ENCODE assay signal across 8 cellular contexts in the genomic region with DNA sequence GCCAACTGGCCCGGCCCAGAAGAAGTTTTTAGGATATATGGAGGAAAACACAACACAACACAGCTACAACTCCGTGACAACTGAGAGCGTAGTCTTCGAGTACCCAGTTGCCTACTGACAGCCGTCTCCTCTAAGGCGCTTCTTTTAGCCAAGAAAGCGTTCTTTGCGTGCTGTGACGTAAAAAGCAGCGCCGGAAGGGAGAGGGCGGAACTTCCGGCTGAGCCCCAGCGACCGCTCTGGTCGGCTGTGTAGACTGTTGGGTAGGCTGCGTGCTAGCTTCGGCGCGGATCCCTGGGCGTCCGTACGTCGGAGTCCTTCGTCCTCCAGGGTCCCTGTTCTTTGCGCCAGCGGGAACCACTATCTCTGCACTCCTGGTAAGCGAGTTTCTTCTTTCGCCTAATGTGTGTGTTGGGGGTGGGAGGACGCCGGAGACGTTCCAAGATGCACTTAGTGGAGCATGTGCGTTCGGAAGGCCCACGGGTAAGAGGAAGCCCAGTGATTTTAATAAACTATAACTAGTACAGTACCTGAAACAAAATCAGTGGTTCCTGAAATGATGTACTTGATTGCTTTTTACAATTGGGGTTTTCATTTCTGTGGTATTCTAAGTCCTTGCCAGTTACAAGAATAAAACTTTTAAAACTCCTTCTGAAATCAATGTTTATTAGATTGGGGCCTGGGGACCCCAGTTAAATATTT. TPM values are rescaled to one million over a fixed set of nuclear protein-coding genes. Genes with fewer than 3 reads are reported as not detected.
DNase-seq lines count a peak whose midpoint lies in the region; ATAC-seq and TF ChIP-seq lines count a peak whose summit lies in the region.

A gene (plus strand): TSS at position 239 of the 699 bp plus-strand sequence. CDS start 2,914 bp downstream, outside the sequence.

- no peak for TF ChIP-seq CTCF in chondrocyte (IDR thresholded peaks at IDR 0.05)
- TF ChIP-seq CTCF in kidney epithelial cell (IDR thresholded peaks at IDR 0.05; ENCODE audit: insufficient read depth, low read length, poor library complexity, severe bottlenecking), result no peak

- H3K27ac Mint-ChIP-seq in chondrocyte (ENCODE audit: unreplicated experiment), result peak within 1 kb of the TSS; percentile 98

- peak; percentile 95 for DNase-seq in AG20443 (ENCODE audit: low spot score)
- peak; percentile 60 for DNase-seq in NCI-H510A treated with DMSO at 0.1 percent for 48 hours (lab: John Stamatoyannopoulos, UW)
- peak; percentile 82 for DNase-seq in activated CD4-positive, alpha-beta T cell treated with anti-CD3 and anti-CD28 coated beads for 24 hours (ENCODE audit: low read depth in 2 of 2)
- peak; percentile 95 for DNase-seq in chondrocyte (ENCODE audit: low spot score)
- DNase-seq in kidney epithelial cell (ENCODE audit: low read depth), result peak; percentile 76
- DNase-seq in stimulated activated CD4-positive, alpha-beta T cell treated with anti-CD3 and anti-CD28 coated beads, Interleukin-15, amount 100 ng/mL, for 48 hours (ENCODE audit: low read depth in 2 of 2), result peak; percentile 86 to 89

- H3K4me3 Mint-ChIP-seq in chondrocyte (ENCODE audit: unreplicated experiment), result peak within 1 kb of the TSS; percentile 97

- H3K36me3 Mint-ChIP-seq in chondrocyte (ENCODE audit: low read depth), result peaks cover 11% of the 10 kb centered on the region

- H3K4me1 Mint-ChIP-seq in chondrocyte (ENCODE audit: low read depth), result peaks cover 24% of the 10 kb centered on the region

- H3K27me3 Mint-ChIP-seq in chondrocyte (ENCODE audit: low read depth), result peaks cover 2% of the 10 kb centered on the region

- H3K9me3 Mint-ChIP-seq in chondrocyte (ENCODE audit: low read depth), result no peaks in the 10 kb centered on the region

- peak within 1 kb of the TSS; percentile 74 for H3K4me3 ChIP-seq in kidney epithelial cell (ENCODE audit: low read depth, low read length)

- no peaks in the 10 kb centered on the region for H3K27me3 ChIP-seq in kidney epithelial cell (ENCODE audit: control insufficient read depth, insufficient read depth, low read length)

- no peaks in the 10 kb centered on the region for H3K36me3 ChIP-seq in kidney epithelial cell (ENCODE audit: control insufficient read depth, insufficient read depth, low read length)

- ATAC-seq in GM19043 (IDR thresholded peaks at IDR 0.05; ENCODE audit: low read depth, unreplicated experiment) (peak; percentile 99), HG03378 (IDR thresholded peaks at IDR 0.05; ENCODE audit: unreplicated experiment) (peak; percentile 97)

RNA-seq across cellular contexts. Expression of the gene that starts here (rescaled TPM):
- total RNA-seq in chondrocyte, result 12.8 to 17.6 TPM (median 17.0 TPM) in 3 replicates
- 39.4 and 43.7 TPM in 2 replicates for total RNA-seq in kidney epithelial cell

Comparison
In these comparisons a context has a peak if more than half of its experiments do, and no peak if none do; other contexts are left out.
1. Peak in every context shown above with its lines: DNase-seq, ATAC-seq and H3K4me3 ChIP-seq.